23 cellular contexts compared by ENCODE assay signal in the genomic region with DNA sequence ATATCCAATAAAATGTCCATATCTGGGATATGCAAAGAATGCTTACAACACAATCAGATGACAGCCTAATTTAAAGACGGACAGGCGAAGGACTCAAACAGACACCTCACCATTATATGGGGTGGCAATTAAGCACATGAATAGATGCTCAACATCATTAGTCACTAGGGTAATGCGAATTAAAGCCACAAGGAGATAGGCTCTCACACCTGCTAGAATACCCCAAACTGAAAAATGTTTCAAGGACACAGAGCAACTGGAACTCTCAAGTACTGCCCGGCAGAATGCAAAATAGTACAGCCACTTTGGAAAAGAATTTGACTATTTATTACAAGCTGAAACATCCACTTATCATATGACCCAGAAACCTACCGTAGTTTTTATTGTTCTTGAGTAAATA. TPM values are rescaled to one million over a fixed set of nuclear protein-coding genes. Genes with fewer than 3 reads are reported as not detected.
DNase-seq lines count a peak whose midpoint lies in the region; ATAC-seq, FAIRE-seq and TF ChIP-seq lines count a peak whose summit lies in the region.
"Had no signal": no experiment of that assay in that cellular context is flagged by ENCODE, and none has a peak within 500 bp of the region (broad histone marks: within the 10 kb centered on the region; RNA-seq: fewer than 3 reads in every experiment).

No MANE protein-coding gene starts in this region.

- no peak overlapping the region for H2AFZ ChIP-seq in SK-N-SH (ENCODE audit: low read depth)
- H2AFZ ChIP-seq: GM23338, PC-9 had no signal

- peaks cover 34% of the 10 kb centered on the region for H4K20me1 ChIP-seq in SK-N-SH (ENCODE audit: insufficient read depth)

- TF ChIP-seq CTCF in SK-N-SH (IDR thresholded peaks at IDR 0.05) (no peak), sigmoid colon (IDR thresholded peaks at IDR 0.05) (no peak), GM20000 (IDR thresholded peaks at IDR 0.05; ENCODE audit: extremely low read depth, missing control alignments) (no peak)

- H3K27me3 ChIP-seq in SK-N-SH (ENCODE audit: insufficient read depth) (no peaks in the 10 kb centered on the region), sigmoid colon (no peaks in the 10 kb centered on the region)
- H3K27me3 ChIP-seq: SJCRH30 had no signal

- no peak for TF ChIP-seq RAD21 in SK-N-SH (IDR thresholded peaks at IDR 0.05; ENCODE audit: low read length)

- H3K9me2 ChIP-seq in SK-N-SH = no peaks in the 10 kb centered on the region

- H3K27ac ChIP-seq in SK-N-SH (ENCODE audit: low read depth in 2 of 2, low read length in 1 of 2) (peak overlapping the region in 1 of 2 experiments; percentile 94; a peak in 2 of 4 replicates), epithelial cell of prostate (peak overlapping the region; percentile 78), sigmoid colon (peak overlapping the region in 3 of 4 donors; percentile 60 to 71 (median 69))
- H3K27ac ChIP-seq: 22Rv1, PC-9, SJCRH30 had no signal

- no peak overlapping the region for H3K9ac ChIP-seq in SK-N-SH

- TF ChIP-seq EP300 in SK-N-SH (IDR thresholded peaks at IDR 0.05; ENCODE audit: borderline replicate concordance in 1 of 2, low read depth in 1 of 2, low read length in 1 of 2) = no peak
- no peak for TF ChIP-seq EP300 in sigmoid colon (IDR thresholded peaks at IDR 0.05)

- H3K9me3 ChIP-seq in SK-N-SH = no peaks in the 10 kb centered on the region
- no peaks in the 10 kb centered on the region for H3K9me3 ChIP-seq in sigmoid colon
- H3K9me3 ChIP-seq: SJCRH30 had no signal

- H3K79me2 ChIP-seq in SK-N-SH (ENCODE audit: insufficient read depth) = peaks cover 99% of the 10 kb centered on the region

- 0 out of 2 replicates have a peak overlapping the region, but pooled peaks have one; percentile 86 for H3K4me2 ChIP-seq in SK-N-SH
- H3K4me2 ChIP-seq: GM23338, PC-9 had no signal

- POLR2A ChIA-PET in SK-N-SH (lab: Yijun Ruan, JAX) = no interaction called here

- FAIRE-seq in HTR-8/SVneo (lab: Jason Lieb, UNC) = no peak
- FAIRE-seq: GM12891, GM19239 had no signal

- peaks cover 63% of the 10 kb centered on the region for H3F3A ChIP-seq in SK-N-SH (replicated peaks; ENCODE audit: insufficient read depth)

- 92% methylated on average over 5 of the region's 5 CpGs for WGBS in SK-N-SH (ENCODE audit: low lambda C conversion rate)
- WGBS in sigmoid colon, 2 donors = 70 to 84% methylated on average over 5 of the region's 5 CpGs

- ATAC-seq in SK-N-SH treated with all-trans-retinoic acid at 6 μM for 48 hours = no peak
- ATAC-seq: GM23338 had no signal

- H3K4me3 ChIP-seq in SK-N-SH (ENCODE audit: low read depth in 2 of 2, low read length in 1 of 2) (no peak overlapping the region), sigmoid colon (no peak overlapping the region)
- H3K4me3 ChIP-seq: GM23338, PC-9, SJCRH30 had no signal

- intact Hi-C loops in sigmoid colon (cut with DNase I) = loop anchor here (5.0 kb wide), 1 partner anchor 44 kb away; a partner anchor contains a TSS

- H3K4me1 ChIP-seq in SK-N-SH (ENCODE audit: control insufficient read depth in 1 of 2, insufficient read depth in 2 of 2, low read depth in 1 of 2, low read length in 1 of 2) (peaks cover 5 to 31% of the 10 kb centered on the region in 2 experiments; a peak in 3 of 4 replicates), sigmoid colon (peaks cover 0 to 74% (median 49%) of the 10 kb centered on the region in 4 donors)
- H3K4me1 ChIP-seq: SJCRH30 had no signal

- peaks cover 0 to 28% of the 10 kb centered on the region in 2 experiments for H3K36me3 ChIP-seq in SK-N-SH (replicated peaks in 1 of 2; ENCODE audit: control insufficient read depth in 1 of 2, insufficient read depth in 2 of 2, low read length in 1 of 2)
- H3K36me3 ChIP-seq in sigmoid colon = peaks cover 0 to 13% (median 6%) of the 10 kb centered on the region in 4 donors

- no peak for TF ChIP-seq POLR2A in sigmoid colon (IDR thresholded peaks at IDR 0.05)

- CTCF ChIA-PET in SK-N-SH (lab: Yijun Ruan, JAX) = no interaction called here

- DNase-seq in SK-N-SH (no peak), epithelial cell of prostate (ENCODE audit: low read depth, low spot score) (no peak), sigmoid colon (no peak), D341Med (ENCODE audit: low spot score) (no peak), GM20000 (ENCODE audit: low spot score) (no peak), HTR-8/SVneo (ENCODE audit: insufficient read length, low spot score) (no peak), AML-193 (lab: John Stamatoyannopoulos, UW) (no peak)
- DNase-seq: Calu3; CD4-positive, alpha-beta T cell; DMS53; HCEC 1CT; KBM-7; NCI-H1417 treated with DMSO at 0.1 percent for 48 hours; NCI-H187 treated with DMSO at 0.1 percent for 48 hours; NCI-H2227 treated with DMSO at 0.1 percent for 48 hours; NCI-H510A treated with DMSO at 0.1 percent for 48 hours; PC-9; SJCRH30 had no signal

TF ChIP-seq in SK-N-SH, 30 proteins besides CTCF, POLR2A, EP300 and RAD21 (continues in another document):
- TF ChIP-seq, protein P1, sequence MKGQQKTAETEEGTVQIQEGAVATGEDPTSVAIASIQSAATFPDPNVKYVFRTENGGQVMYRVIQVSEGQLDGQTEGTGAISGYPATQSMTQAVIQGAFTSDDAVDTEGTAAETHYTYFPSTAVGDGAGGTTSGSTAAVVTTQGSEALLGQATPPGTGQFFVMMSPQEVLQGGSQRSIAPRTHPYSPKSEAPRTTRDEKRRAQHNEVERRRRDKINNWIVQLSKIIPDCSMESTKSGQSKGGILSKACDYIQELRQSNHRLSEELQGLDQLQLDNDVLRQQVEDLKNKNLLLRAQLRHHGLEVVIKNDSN (IDR thresholded peaks at IDR 0.05; ENCODE audit: borderline replicate concordance, low read depth) = no peak
- TF ChIP-seq FOXJ3 (CRISPR knock-in tag; IDR thresholded peaks at IDR 0.05) (no peak), CHD2 (IDR thresholded peaks at IDR 0.05; ENCODE audit: low read length, partially characterized antibody) (no peak)
- TF ChIP-seq, protein P2, sequence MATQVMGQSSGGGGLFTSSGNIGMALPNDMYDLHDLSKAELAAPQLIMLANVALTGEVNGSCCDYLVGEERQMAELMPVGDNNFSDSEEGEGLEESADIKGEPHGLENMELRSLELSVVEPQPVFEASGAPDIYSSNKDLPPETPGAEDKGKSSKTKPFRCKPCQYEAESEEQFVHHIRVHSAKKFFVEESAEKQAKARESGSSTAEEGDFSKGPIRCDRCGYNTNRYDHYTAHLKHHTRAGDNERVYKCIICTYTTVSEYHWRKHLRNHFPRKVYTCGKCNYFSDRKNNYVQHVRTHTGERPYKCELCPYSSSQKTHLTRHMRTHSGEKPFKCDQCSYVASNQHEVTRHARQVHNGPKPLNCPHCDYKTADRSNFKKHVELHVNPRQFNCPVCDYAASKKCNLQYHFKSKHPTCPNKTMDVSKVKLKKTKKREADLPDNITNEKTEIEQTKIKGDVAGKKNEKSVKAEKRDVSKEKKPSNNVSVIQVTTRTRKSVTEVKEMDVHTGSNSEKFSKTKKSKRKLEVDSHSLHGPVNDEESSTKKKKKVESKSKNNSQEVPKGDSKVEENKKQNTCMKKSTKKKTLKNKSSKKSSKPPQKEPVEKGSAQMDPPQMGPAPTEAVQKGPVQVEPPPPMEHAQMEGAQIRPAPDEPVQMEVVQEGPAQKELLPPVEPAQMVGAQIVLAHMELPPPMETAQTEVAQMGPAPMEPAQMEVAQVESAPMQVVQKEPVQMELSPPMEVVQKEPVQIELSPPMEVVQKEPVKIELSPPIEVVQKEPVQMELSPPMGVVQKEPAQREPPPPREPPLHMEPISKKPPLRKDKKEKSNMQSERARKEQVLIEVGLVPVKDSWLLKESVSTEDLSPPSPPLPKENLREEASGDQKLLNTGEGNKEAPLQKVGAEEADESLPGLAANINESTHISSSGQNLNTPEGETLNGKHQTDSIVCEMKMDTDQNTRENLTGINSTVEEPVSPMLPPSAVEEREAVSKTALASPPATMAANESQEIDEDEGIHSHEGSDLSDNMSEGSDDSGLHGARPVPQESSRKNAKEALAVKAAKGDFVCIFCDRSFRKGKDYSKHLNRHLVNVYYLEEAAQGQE (IDR thresholded peaks at IDR 0.05; ENCODE audit: low read depth, low read length) = no peak

TF ChIP-seq in SK-N-SH treated with all-trans-retinoic acid at 6 μM for 48 hours, 23 proteins besides CTCF, POLR2A, EP300 and RAD21:
- TF ChIP-seq ZFP30 (CRISPR knock-in tag; IDR thresholded peaks at IDR 0.05) = no peak
- no peak for TF ChIP-seq OSR1 (CRISPR knock-in tag; IDR thresholded peaks at IDR 0.05)
- TF ChIP-seq, protein P3, sequence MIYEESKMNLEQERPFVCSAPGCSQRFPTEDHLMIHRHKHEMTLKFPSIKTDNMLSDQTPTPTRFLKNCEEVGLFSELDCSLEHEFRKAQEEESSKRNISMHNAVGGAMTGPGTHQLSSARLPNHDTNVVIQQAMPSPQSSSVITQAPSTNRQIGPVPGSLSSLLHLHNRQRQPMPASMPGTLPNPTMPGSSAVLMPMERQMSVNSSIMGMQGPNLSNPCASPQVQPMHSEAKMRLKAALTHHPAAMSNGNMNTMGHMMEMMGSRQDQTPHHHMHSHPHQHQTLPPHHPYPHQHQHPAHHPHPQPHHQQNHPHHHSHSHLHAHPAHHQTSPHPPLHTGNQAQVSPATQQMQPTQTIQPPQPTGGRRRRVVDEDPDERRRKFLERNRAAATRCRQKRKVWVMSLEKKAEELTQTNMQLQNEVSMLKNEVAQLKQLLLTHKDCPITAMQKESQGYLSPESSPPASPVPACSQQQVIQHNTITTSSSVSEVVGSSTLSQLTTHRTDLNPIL (CRISPR knock-in tag; IDR thresholded peaks at IDR 0.05; ENCODE audit: low read depth) = no peak
- TF ChIP-seq SNAI2 (CRISPR knock-in tag; IDR thresholded peaks at IDR 0.05) = no peak

RNA-seq across cellular contexts. Expression of a gene that starts 42.9 kb away (rescaled TPM):
- polyA plus RNA-seq in SK-N-SH (2012; rRNA removed) (40.1 and 54.5 TPM in 2 replicates), sigmoid colon (10 to 100 TPM in 2 of 3 donors, 1 to 10 TPM in 1; 3.0 to 21.9 (median 13.8) TPM)
- polyA plus RNA-seq in SK-N-SH (2012; cell fraction: cytosol; rRNA removed) = 55.0 and 64.1 TPM in 2 replicates
- polyA plus RNA-seq in SK-N-SH (2012; cell fraction: nucleus; rRNA removed) = 45.4 and 71.7 TPM in 2 replicates
- total RNA-seq in sigmoid colon = 100 to 1,000 TPM; 278 to 317 (median 297) TPM
